Comparison of ENCODE assay signal across 1 cellular context in the genomic region with DNA sequence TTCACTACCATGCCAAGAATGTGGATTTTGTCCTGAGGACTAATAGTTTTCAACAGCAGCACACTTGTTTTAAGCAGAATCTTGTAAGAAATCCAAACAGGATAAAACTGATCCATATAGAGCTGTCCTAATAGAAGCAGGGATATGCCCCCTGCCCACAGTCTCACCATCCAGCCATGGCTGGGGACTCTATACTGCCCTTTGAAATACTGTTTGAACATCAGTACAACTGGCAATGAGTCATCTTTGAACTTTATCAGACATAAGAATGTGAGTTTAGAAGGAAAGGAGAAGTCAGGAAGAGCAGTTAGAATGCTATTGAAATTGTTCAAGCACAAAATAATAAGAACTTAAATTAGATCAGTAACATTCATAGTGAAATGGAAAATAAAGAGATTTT.
TF ChIP-seq lines count a peak whose summit lies in the region.

No MANE protein-coding gene starts in this region.

TF ChIP-seq in GM12878, 131 proteins besides CTCF, POLR2A, EP300 and RAD21:
- no peak for TF ChIP-seq CEBPZ (IDR thresholded peaks at IDR 0.05; ENCODE audit: low read depth, low read length)
- TF ChIP-seq NFIC (IDR thresholded peaks at IDR 0.05; ENCODE audit: low read depth, low read length) = no peak
- no peak for TF ChIP-seq SMAD5 (IDR thresholded peaks at IDR 0.05; ENCODE audit: low read depth)
- TF ChIP-seq JUNB (IDR thresholded peaks at IDR 0.05) = no peak
- TF ChIP-seq MXI1 (IDR thresholded peaks at IDR 0.05; ENCODE audit: low read depth, low read length) = no peak
- TF ChIP-seq CHD2 (IDR thresholded peaks at IDR 0.05; ENCODE audit: borderline replicate concordance, low read depth, low read length) = no peak
- no peak for TF ChIP-seq RCOR1 (conservative IDR thresholded peaks at IDR 0.05; ENCODE audit: low read depth, low read length)
- no peak for TF ChIP-seq ESRRA (IDR thresholded peaks at IDR 0.05; ENCODE audit: low read length)
TF ChIP-seq in GM12878: peak in this region for 0.
